ENCODE assay signal across 18 cellular contexts in the genomic region with DNA sequence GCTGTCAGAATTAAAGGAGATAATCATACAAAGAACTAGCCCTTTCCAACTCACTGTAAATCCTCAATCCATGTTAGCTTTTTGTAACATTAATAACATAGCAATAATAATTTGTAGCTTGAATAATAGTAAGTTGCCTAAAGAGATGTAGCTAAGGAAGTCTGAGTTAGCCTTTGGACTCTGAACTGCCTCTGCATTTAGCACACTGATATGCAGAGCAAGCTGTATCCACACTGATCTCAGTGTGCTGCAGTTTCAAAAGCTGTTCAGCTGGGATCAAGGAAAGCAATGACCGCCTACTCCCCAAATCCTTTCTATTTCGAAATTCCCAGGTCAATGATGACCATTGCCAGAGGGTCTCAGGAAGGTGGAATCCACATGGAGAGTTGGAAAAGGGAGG.
A peak's percentile ranks its signal among the peaks of the same experiment; 100 is the strongest.
DNase-seq lines count a peak whose midpoint lies in the region; ATAC-seq, FAIRE-seq and TF ChIP-seq lines count a peak whose summit lies in the region.
"Had no signal": no experiment of that assay in that cellular context is flagged by ENCODE, and none has a peak within 500 bp of the region (broad histone marks: within the 10 kb centered on the region; RNA-seq: fewer than 3 reads in every experiment).

No MANE protein-coding gene starts in this region.

- H3F3A ChIP-seq in smooth muscle cell (ENCODE audit: low read depth) = peaks cover 4% of the 10 kb centered on the region

- no peaks in the 10 kb centered on the region for H3K9me3 ChIP-seq in T-helper 17 cell (ENCODE audit: control insufficient read depth, low read length, poor library complexity, severe bottlenecking)
- no peaks in the 10 kb centered on the region for H3K9me3 ChIP-seq in astrocyte (ENCODE audit: insufficient read depth, low read depth, low read length)
- H3K9me3 ChIP-seq in mucosa of descending colon = no peaks in the 10 kb centered on the region
- H3K9me3 ChIP-seq in smooth muscle cell (replicated peaks; ENCODE audit: low read depth) = no peaks in the 10 kb centered on the region
- H3K9me3 ChIP-seq: Caco-2 had no signal

- POLR2A ChIA-PET in activated CD4-positive, alpha-beta memory T cell treated with anti-CD3 and anti-CD28 coated beads, Interleukin-2, amount 10 ng/mL, durations not matched to agents 7 days and 5 days (lab: Charles Lee) = no interaction called here

- H3K4me1 ChIP-seq in astrocyte (ENCODE audit: insufficient read depth, low read length) (peaks cover 3% of the 10 kb centered on the region), mucosa of descending colon (ENCODE audit: low read depth) (no peaks in the 10 kb centered on the region), smooth muscle cell (ENCODE audit: low read depth) (peaks cover 16% of the 10 kb centered on the region)
- H3K4me1 ChIP-seq: Caco-2 had no signal

- no peak for DNase-seq in T-helper 17 cell
- no peak for DNase-seq in astrocyte (ENCODE audit: low read depth)
- no peak for DNase-seq in mucosa of descending colon
- DNase-seq in smooth muscle cell (lab: John Stamatoyannopoulos, UW; ENCODE audit: unreplicated experiment) = no peak
- DNase-seq in DMS 273 treated with DMSO at 0.1 percent for 48 hours (lab: John Stamatoyannopoulos, UW) = no peak
- no peak for DNase-seq in activated CD4-positive, alpha-beta memory T cell treated with anti-CD3 and anti-CD28 coated beads, Interleukin-2, amount 10 ng/mL, durations not matched to agents 7 days and 5 days
- DNase-seq: C1 segment of cervical spinal cord; Caco-2; CD4-positive, alpha-beta memory T cell; DMS79; EL; GDM1; H9 had no signal

- intact Hi-C loops in mucosa of descending colon (cut with DNase I, micrococcal nuclease) = no loop called here

- CTCF ChIA-PET in activated CD4-positive, alpha-beta memory T cell treated with anti-CD3 and anti-CD28 coated beads, Interleukin-2, amount 10 ng/mL, durations not matched to agents 7 days and 5 days (lab: Charles Lee) = no interaction called here

- H3K36me3 ChIP-seq in astrocyte (ENCODE audit: insufficient read depth, low read length) (no peaks in the 10 kb centered on the region), mucosa of descending colon (ENCODE audit: low read depth) (no peaks in the 10 kb centered on the region), smooth muscle cell (ENCODE audit: low read depth) (no peaks in the 10 kb centered on the region)

- H3K4me2 ChIP-seq in astrocyte (ENCODE audit: low read length) (no peak overlapping the region), smooth muscle cell (no peak overlapping the region)
- H3K4me2 ChIP-seq: GM23338 had no signal

- ATAC-seq in T-helper 17 cell = no peak
- ATAC-seq in mucosa of descending colon = peak; percentile 52
- no peak for ATAC-seq in GM19324 (IDR thresholded peaks at IDR 0.05; ENCODE audit: low FRiP score, unreplicated experiment)
- ATAC-seq: GM12878, HCT116 had no signal

- H3K27me3 Mint-ChIP-seq in T-helper 17 cell = peaks cover 4% of the 10 kb centered on the region
- peaks cover 7% of the 10 kb centered on the region for H3K27me3 Mint-ChIP-seq in astrocyte (ENCODE audit: low read depth, unreplicated experiment)
- H3K27me3 Mint-ChIP-seq in activated CD4-positive, alpha-beta memory T cell treated with anti-CD3 and anti-CD28 coated beads, Interleukin-2, amount 10 ng/mL, durations not matched to agents 7 days and 5 days = no peaks in the 10 kb centered on the region

- H3K9ac ChIP-seq in astrocyte (ENCODE audit: low read length) (no peak overlapping the region), smooth muscle cell (ENCODE audit: low read depth) (no peak overlapping the region)

- H3K4me1 Mint-ChIP-seq in T-helper 17 cell (peaks cover 11% of the 10 kb centered on the region), astrocyte (ENCODE audit: low read depth, unreplicated experiment) (peaks cover 1% of the 10 kb centered on the region)
- no peaks in the 10 kb centered on the region for H3K4me1 Mint-ChIP-seq in activated CD4-positive, alpha-beta memory T cell treated with anti-CD3 and anti-CD28 coated beads, Interleukin-2, amount 10 ng/mL, durations not matched to agents 7 days and 5 days

- H3K79me2 ChIP-seq in astrocyte (ENCODE audit: insufficient read depth, low read length) (no peaks in the 10 kb centered on the region), smooth muscle cell (ENCODE audit: low read depth) (no peaks in the 10 kb centered on the region)

- peak; percentile 37 for FAIRE-seq in astrocyte (lab: Jason Lieb, UNC)
- FAIRE-seq: GM12878, GM19239 had no signal

- H4K20me1 ChIP-seq in astrocyte (ENCODE audit: insufficient read depth, low read length) (no peaks in the 10 kb centered on the region), smooth muscle cell (ENCODE audit: low read depth) (no peaks in the 10 kb centered on the region)

- no peaks in the 10 kb centered on the region for H3K27me3 ChIP-seq in astrocyte (ENCODE audit: insufficient read depth, low read length)
- H3K27me3 ChIP-seq in smooth muscle cell (ENCODE audit: low read depth) = no peaks in the 10 kb centered on the region

- H3K9me3 Mint-ChIP-seq in astrocyte (ENCODE audit: unreplicated experiment) = peaks cover 4% of the 10 kb centered on the region
- no peaks in the 10 kb centered on the region for H3K9me3 Mint-ChIP-seq in activated CD4-positive, alpha-beta memory T cell treated with anti-CD3 and anti-CD28 coated beads, Interleukin-2, amount 10 ng/mL, durations not matched to agents 7 days and 5 days
- H3K9me3 Mint-ChIP-seq: CD4-positive, alpha-beta memory T cell; GM23338; H9 had no signal

- 25% methylated on average over 2 of the region's 2 CpGs for WGBS in smooth muscle cell (ENCODE audit: low lambda C conversion rate)

- H3K36me3 Mint-ChIP-seq in T-helper 17 cell (ENCODE audit: low read depth) (peaks cover 2% of the 10 kb centered on the region), astrocyte (ENCODE audit: low read depth, unreplicated experiment) (no peaks in the 10 kb centered on the region)
- H3K36me3 Mint-ChIP-seq in activated CD4-positive, alpha-beta memory T cell treated with anti-CD3 and anti-CD28 coated beads, Interleukin-2, amount 10 ng/mL, durations not matched to agents 7 days and 5 days (ENCODE audit: low read depth) = no peaks in the 10 kb centered on the region
- H3K36me3 Mint-ChIP-seq: CD4-positive, alpha-beta memory T cell had no signal

- H3K4me3 Mint-ChIP-seq in T-helper 17 cell = no peak overlapping the region
- H3K4me3 Mint-ChIP-seq in astrocyte (ENCODE audit: unreplicated experiment) = no peak overlapping the region
- H3K4me3 Mint-ChIP-seq in activated CD4-positive, alpha-beta memory T cell treated with anti-CD3 and anti-CD28 coated beads, Interleukin-2, amount 10 ng/mL, durations not matched to agents 7 days and 5 days = no peak overlapping the region
- H3K4me3 Mint-ChIP-seq: CD4-positive, alpha-beta memory T cell; GM23338; H9 had no signal

- TF ChIP-seq CTCF in astrocyte (IDR thresholded peaks at IDR 0.05; ENCODE audit: insufficient read depth, low read depth, low read length) (no peak), mucosa of descending colon (IDR thresholded peaks at IDR 0.05) (no peak), smooth muscle cell (IDR thresholded peaks at IDR 0.05; ENCODE audit: borderline replicate concordance, insufficient read depth, poor library complexity, severe bottlenecking) (no peak)

- H2AFZ ChIP-seq in astrocyte (ENCODE audit: low read depth, low read length) = no peak overlapping the region
- H2AFZ ChIP-seq in smooth muscle cell (ENCODE audit: low read depth) = no peak overlapping the region
- H2AFZ ChIP-seq: GM23338 had no signal

- no peak overlapping the region for H3K4me3 ChIP-seq in astrocyte (ENCODE audit: insufficient read depth, low read depth, low read length)
- H3K4me3 ChIP-seq in mucosa of descending colon = no peak overlapping the region
- no peak overlapping the region for H3K4me3 ChIP-seq in smooth muscle cell
- H3K4me3 ChIP-seq: GM12878, GM23338 had no signal

- H3K27ac ChIP-seq in astrocyte (ENCODE audit: low read depth, low read length) (no peak overlapping the region), smooth muscle cell (ENCODE audit: low read depth) (peak overlapping the region; percentile 33)

- peak overlapping the region; percentile 69 for H3K27ac Mint-ChIP-seq in T-helper 17 cell
- no peak overlapping the region for H3K27ac Mint-ChIP-seq in astrocyte (ENCODE audit: unreplicated experiment)
- no peak overlapping the region for H3K27ac Mint-ChIP-seq in activated CD4-positive, alpha-beta memory T cell treated with anti-CD3 and anti-CD28 coated beads, Interleukin-2, amount 10 ng/mL, durations not matched to agents 7 days and 5 days
- H3K27ac Mint-ChIP-seq: GM23338 had no signal
